Comparison of ENCODE assay signal across 8 cellular contexts in genomic region chr14:37232907-37233481, GRCh38. TPM values are rescaled to one million over a fixed set of nuclear protein-coding genes. Genes with fewer than 3 reads are reported as not detected.
DNase-seq lines count a peak whose midpoint lies in the region; ATAC-seq and TF ChIP-seq lines count a peak whose summit lies in the region.

No MANE protein-coding gene starts in this region.

- TF ChIP-seq POLR2A in uterus (IDR thresholded peaks at IDR 0.05): no peak

- DNase-seq in COR-L47 (lab: John Stamatoyannopoulos, UW) (peak; percentile 51), NCI-H146 treated with DMSO at 0.1 percent for 48 hours (lab: John Stamatoyannopoulos, UW; ENCODE audit: unreplicated experiment) (peak; percentile 31), iPS DF 6.9 (ENCODE audit: low read depth, low spot score) (peak; percentile 41), uterus (no peak), C1 segment of cervical spinal cord (lab: John Stamatoyannopoulos, UW) (no peak)
- no peak for DNase-seq in stimulated activated CD4-positive, alpha-beta T cell treated with anti-CD3 and anti-CD28 coated beads, Interleukin-12 subunit alpha, Interleukin-12 subunit beta, amount 100 ng/mL, for 4 hours

- H3K4me1 ChIP-seq in iPS DF 6.9 (ENCODE audit: control insufficient read depth, insufficient read depth, low read length) (no peaks in the 10 kb centered on the region), uterus (no peaks in the 10 kb centered on the region)

- H3K9me3 ChIP-seq in iPS DF 6.9 (ENCODE audit: control insufficient read depth, insufficient read depth, low read length) (no peaks in the 10 kb centered on the region), uterus (no peaks in the 10 kb centered on the region)

- intact Hi-C loops in uterus (cut with DNase I; ENCODE audit: low total_unique reads): no loop called here

- no peaks in the 10 kb centered on the region for H3K27me3 ChIP-seq in iPS DF 6.9 (ENCODE audit: control insufficient read depth, insufficient read depth, low read length)
- no peaks in the 10 kb centered on the region for H3K27me3 ChIP-seq in uterus

- no peaks in the 10 kb centered on the region for H3K36me3 ChIP-seq in iPS DF 6.9 (ENCODE audit: control insufficient read depth, insufficient read depth, low read length)
- H3K36me3 ChIP-seq in uterus: no peaks in the 10 kb centered on the region

- no peak overlapping the region for H3K4me3 ChIP-seq in iPS DF 6.9 (ENCODE audit: low read length)
- H3K4me3 ChIP-seq in uterus: no peak overlapping the region

- WGBS in iPS DF 6.9 (ENCODE audit: insufficient coverage, insufficient read length): no CpG with 5 or more reads among the region's 1 CpG

- TF ChIP-seq CTCF in VCaP (conservative IDR thresholded peaks at IDR 0.05) (peak; percentile 73), uterus (IDR thresholded peaks at IDR 0.05) (peak; percentile 20 to 41 (median 32))

- H3K27ac ChIP-seq in VCaP (no peak overlapping the region), iPS DF 6.9 (ENCODE audit: low read length) (no peak overlapping the region), uterus (no peak overlapping the region)

- peak; percentile 53 for ATAC-seq in GM21529 (IDR thresholded peaks at IDR 0.05; ENCODE audit: unreplicated experiment)

RNA-seq across cellular contexts. Expression of gene MIPOL1, which starts 35.3 kb away (rescaled TPM):
- 10 to 100 TPM; 22.8 to 52.1 (median 39.4) TPM for total RNA-seq in uterus

Comparison
In these comparisons a context has a peak if more than half of its experiments do, and no peak if none do; other contexts are left out.
1. DNase-seq: peak in COR-L47 (single experiment), NCI-H146 treated with DMSO at 0.1 percent for 48 hours (single experiment) and iPS DF 6.9 (single experiment); none in uterus (0 of 2), stimulated activated CD4-positive, alpha-beta T cell treated with anti-CD3 and anti-CD28 coated beads, Interleukin-12 subunit alpha, Interleukin-12 subunit beta, amount 100 ng/mL, for 4 hours (single experiment) and C1 segment of cervical spinal cord (0 of 14).